Comparison of ENCODE assay signal across 1 cellular context in the genomic region with DNA sequence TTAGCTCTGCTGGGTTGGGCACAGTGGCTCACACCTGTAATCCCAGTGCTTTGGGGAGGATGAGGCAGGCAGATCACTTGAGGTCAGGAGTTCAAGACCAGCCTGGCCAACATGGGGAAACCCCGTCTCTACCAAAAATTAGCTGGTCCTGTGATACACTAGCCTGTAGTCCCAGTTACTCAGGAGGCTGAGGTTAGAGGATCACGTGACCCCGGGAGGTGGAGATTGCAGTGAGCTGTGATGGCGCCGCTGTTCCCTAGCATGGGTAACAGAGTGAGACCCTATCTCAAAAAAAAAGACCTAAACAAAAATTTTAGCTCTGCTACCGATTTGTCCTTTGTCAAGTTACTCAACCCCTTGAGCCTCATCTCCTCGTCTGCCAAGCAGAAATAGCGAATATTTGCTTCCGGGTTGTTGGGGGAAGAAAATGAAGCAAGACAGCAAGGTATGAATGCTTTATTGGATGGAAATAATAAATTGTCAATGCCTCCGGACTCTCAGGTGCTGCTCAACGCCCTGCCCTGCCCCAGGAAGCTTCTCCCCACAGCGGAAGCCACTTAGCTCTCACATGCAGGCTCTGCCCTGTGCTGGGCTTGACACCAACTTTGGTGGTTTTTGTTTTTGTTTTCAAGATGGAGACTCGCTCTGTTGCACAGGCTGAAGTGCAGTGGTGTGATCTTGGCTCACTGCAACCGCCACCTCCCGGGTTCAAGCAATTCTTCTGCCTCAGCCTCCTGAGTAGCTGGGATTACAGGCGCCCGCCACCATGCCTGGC.
TF ChIP-seq lines count a peak whose summit lies in the region.

No MANE protein-coding gene starts in this region.

TF ChIP-seq in K562, 482 proteins besides CTCF, POLR2A, EP300 and RAD21 (continues in another document):
- no peak for TF ChIP-seq ZBED1 (IDR thresholded peaks at IDR 0.05)
- TF ChIP-seq, protein P1, sequence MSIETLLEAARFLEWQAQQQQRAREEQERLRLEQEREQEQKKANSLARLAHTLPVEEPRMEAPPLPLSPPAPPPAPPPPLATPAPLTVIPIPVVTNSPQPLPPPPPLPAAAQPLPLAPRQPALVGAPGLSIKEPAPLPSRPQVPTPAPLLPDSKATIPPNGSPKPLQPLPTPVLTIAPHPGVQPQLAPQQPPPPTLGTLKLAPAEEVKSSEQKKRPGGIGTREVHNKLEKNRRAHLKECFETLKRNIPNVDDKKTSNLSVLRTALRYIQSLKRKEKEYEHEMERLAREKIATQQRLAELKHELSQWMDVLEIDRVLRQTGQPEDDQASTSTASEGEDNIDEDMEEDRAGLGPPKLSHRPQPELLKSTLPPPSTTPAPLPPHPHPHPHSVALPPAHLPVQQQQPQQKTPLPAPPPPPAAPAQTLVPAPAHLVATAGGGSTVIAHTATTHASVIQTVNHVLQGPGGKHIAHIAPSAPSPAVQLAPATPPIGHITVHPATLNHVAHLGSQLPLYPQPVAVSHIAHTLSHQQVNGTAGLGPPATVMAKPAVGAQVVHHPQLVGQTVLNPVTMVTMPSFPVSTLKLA (conservative IDR thresholded peaks at IDR 0.05), result no peak
- TF ChIP-seq JUND (IDR thresholded peaks at IDR 0.05; ENCODE audit: borderline replicate concordance, low read depth, low read length), result no peak
- TF ChIP-seq JUND (tag; IDR thresholded peaks at IDR 0.05; ENCODE audit: borderline replicate concordance, low read depth, low read length), result no peak
- TF ChIP-seq, protein P2, sequence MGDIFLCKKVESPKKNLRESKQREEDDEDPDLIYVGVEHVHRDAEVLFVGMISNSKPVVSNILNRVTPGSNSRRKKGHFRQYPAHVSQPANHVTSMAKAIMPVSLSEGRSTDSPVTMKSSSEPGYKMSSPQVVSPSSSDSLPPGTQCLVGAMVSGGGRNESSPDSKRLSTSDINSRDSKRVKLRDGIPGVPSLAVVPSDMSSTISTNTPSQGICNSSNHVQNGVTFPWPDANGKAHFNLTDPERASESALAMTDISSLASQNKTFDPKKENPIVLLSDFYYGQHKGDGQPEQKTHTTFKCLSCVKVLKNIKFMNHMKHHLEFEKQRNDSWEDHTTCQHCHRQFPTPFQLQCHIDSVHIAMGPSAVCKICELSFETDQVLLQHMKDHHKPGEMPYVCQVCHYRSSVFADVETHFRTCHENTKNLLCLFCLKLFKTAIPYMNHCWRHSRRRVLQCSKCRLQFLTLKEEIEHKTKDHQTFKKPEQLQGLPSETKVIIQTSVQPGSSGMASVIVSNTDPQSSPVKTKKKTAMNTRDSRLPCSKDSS (IDR thresholded peaks at IDR 0.05; ENCODE audit: low read depth, partially characterized antibody), result no peak
- TF ChIP-seq PRPF4 (IDR thresholded peaks at IDR 0.05; ENCODE audit: insufficient read depth, low read depth, low read length, poor library complexity, severe bottlenecking), result no peak
- TF ChIP-seq SREBF2 (CRISPR knock-in tag; IDR thresholded peaks at IDR 0.05), result no peak
- no peak for TF ChIP-seq BRCA1 (IDR thresholded peaks at IDR 0.05)
- TF ChIP-seq BRCA1 (CRISPR knock-in tag; IDR thresholded peaks at IDR 0.05), result no peak
- TF ChIP-seq, protein P3, sequence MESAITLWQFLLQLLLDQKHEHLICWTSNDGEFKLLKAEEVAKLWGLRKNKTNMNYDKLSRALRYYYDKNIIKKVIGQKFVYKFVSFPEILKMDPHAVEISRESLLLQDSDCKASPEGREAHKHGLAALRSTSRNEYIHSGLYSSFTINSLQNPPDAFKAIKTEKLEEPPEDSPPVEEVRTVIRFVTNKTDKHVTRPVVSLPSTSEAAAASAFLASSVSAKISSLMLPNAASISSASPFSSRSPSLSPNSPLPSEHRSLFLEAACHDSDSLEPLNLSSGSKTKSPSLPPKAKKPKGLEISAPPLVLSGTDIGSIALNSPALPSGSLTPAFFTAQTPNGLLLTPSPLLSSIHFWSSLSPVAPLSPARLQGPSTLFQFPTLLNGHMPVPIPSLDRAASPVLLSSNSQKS (CRISPR knock-in tag; IDR thresholded peaks at IDR 0.05), result no peak
- TF ChIP-seq CBFA2T2 (conservative IDR thresholded peaks at IDR 0.05), result peak; percentile 63
- TF ChIP-seq CBX8 (IDR thresholded peaks at IDR 0.05; ENCODE audit: borderline replicate concordance, extremely low read depth, low read depth, low read length, poor library complexity, severe bottlenecking), result no peak
- TF ChIP-seq SMAD3 (CRISPR knock-in tag; conservative IDR thresholded peaks at IDR 0.05), result no peak
- TF ChIP-seq, protein P4, sequence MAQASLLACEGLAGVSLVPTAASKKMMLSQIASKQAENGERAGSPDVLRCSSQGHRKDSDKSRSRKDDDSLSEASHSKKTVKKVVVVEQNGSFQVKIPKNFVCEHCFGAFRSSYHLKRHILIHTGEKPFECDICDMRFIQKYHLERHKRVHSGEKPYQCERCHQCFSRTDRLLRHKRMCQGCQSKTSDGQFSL (CRISPR knock-in tag; IDR thresholded peaks at IDR 0.05), result no peak
- TF ChIP-seq, protein P4 (tag; IDR thresholded peaks at IDR 0.05), result no peak
- TF ChIP-seq TCFL5 (CRISPR knock-in tag; conservative IDR thresholded peaks at IDR 0.05), result no peak
- no peak for TF ChIP-seq HMGN3 (IDR thresholded peaks at IDR 0.05; ENCODE audit: borderline replicate concordance, extremely low read depth, insufficient read length, low read depth, low read length)
- TF ChIP-seq, protein P5, sequence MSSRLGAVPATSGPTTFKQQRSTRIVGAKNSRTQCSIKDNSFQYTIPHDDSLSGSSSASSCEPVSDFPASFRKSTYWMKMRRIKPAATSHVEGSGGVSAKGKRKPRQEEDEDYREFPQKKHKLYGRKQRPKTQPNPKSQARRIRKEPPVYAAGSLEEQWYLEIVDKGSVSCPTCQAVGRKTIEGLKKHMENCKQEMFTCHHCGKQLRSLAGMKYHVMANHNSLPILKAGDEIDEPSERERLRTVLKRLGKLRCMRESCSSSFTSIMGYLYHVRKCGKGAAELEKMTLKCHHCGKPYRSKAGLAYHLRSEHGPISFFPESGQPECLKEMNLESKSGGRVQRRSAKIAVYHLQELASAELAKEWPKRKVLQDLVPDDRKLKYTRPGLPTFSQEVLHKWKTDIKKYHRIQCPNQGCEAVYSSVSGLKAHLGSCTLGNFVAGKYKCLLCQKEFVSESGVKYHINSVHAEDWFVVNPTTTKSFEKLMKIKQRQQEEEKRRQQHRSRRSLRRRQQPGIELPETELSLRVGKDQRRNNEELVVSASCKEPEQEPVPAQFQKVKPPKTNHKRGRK (tag; IDR thresholded peaks at IDR 0.05), result no peak
- no peak for TF ChIP-seq ZNF561 (CRISPR knock-in tag; conservative IDR thresholded peaks at IDR 0.05)
- TF ChIP-seq, protein P6, sequence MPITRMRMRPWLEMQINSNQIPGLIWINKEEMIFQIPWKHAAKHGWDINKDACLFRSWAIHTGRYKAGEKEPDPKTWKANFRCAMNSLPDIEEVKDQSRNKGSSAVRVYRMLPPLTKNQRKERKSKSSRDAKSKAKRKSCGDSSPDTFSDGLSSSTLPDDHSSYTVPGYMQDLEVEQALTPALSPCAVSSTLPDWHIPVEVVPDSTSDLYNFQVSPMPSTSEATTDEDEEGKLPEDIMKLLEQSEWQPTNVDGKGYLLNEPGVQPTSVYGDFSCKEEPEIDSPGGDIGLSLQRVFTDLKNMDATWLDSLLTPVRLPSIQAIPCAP (CRISPR knock-in tag; IDR thresholded peaks at IDR 0.05; ENCODE audit: borderline replicate concordance), result no peak
- TF ChIP-seq NELFE (IDR thresholded peaks at IDR 0.05; ENCODE audit: insufficient read depth, insufficient read length), result no peak
- no peak for TF ChIP-seq COPS2 (conservative IDR thresholded peaks at IDR 0.05)
- TF ChIP-seq CCAR2 (IDR thresholded peaks at IDR 0.05; ENCODE audit: low read depth, low read length), result no peak
- TF ChIP-seq, protein P7, sequence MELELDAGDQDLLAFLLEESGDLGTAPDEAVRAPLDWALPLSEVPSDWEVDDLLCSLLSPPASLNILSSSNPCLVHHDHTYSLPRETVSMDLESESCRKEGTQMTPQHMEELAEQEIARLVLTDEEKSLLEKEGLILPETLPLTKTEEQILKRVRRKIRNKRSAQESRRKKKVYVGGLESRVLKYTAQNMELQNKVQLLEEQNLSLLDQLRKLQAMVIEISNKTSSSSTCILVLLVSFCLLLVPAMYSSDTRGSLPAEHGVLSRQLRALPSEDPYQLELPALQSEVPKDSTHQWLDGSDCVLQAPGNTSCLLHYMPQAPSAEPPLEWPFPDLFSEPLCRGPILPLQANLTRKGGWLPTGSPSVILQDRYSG (tag; conservative IDR thresholded peaks at IDR 0.05; ENCODE audit: low read depth), result 0 out of 2 replicates have a peak, but pooled peaks have one; percentile 25
- no peak for TF ChIP-seq ZNF431 (CRISPR knock-in tag; IDR thresholded peaks at IDR 0.05)
- TF ChIP-seq KLF10 (CRISPR knock-in tag; IDR thresholded peaks at IDR 0.05), result no peak
- peak; percentile 96 for TF ChIP-seq TOE1 (IDR thresholded peaks at IDR 0.05; ENCODE audit: borderline replicate concordance)
- no peak for TF ChIP-seq TOE1 (CRISPR knock-in tag; IDR thresholded peaks at IDR 0.05; ENCODE audit: borderline replicate concordance, low read depth)
- TF ChIP-seq ZNF354B (CRISPR knock-in tag; IDR thresholded peaks at IDR 0.05), result no peak
- TF ChIP-seq, protein P8, sequence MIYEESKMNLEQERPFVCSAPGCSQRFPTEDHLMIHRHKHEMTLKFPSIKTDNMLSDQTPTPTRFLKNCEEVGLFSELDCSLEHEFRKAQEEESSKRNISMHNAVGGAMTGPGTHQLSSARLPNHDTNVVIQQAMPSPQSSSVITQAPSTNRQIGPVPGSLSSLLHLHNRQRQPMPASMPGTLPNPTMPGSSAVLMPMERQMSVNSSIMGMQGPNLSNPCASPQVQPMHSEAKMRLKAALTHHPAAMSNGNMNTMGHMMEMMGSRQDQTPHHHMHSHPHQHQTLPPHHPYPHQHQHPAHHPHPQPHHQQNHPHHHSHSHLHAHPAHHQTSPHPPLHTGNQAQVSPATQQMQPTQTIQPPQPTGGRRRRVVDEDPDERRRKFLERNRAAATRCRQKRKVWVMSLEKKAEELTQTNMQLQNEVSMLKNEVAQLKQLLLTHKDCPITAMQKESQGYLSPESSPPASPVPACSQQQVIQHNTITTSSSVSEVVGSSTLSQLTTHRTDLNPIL (CRISPR knock-in tag; IDR thresholded peaks at IDR 0.05), result no peak
- no peak for TF ChIP-seq SMARCA5 (IDR thresholded peaks at IDR 0.05)
- TF ChIP-seq PHB2 (IDR thresholded peaks at IDR 0.05; ENCODE audit: low read depth), result no peak
- TF ChIP-seq MEIS2 (IDR thresholded peaks at IDR 0.05; ENCODE audit: partially characterized antibody), result no peak
- no peak for TF ChIP-seq BRD4 (IDR thresholded peaks at IDR 0.05)
- TF ChIP-seq, protein P9, sequence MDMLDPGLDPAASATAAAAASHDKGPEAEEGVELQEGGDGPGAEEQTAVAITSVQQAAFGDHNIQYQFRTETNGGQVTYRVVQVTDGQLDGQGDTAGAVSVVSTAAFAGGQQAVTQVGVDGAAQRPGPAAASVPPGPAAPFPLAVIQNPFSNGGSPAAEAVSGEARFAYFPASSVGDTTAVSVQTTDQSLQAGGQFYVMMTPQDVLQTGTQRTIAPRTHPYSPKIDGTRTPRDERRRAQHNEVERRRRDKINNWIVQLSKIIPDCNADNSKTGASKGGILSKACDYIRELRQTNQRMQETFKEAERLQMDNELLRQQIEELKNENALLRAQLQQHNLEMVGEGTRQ (CRISPR knock-in tag; IDR thresholded peaks at IDR 0.05), result peak; percentile 86
- TF ChIP-seq ZNF124 (CRISPR knock-in tag; IDR thresholded peaks at IDR 0.05), result no peak
- TF ChIP-seq RAD51 (IDR thresholded peaks at IDR 0.05; ENCODE audit: borderline replicate concordance, low read depth), result peak; percentile 96
- TF ChIP-seq PCBP1 (IDR thresholded peaks at IDR 0.05; ENCODE audit: low read depth, low read length, poor library complexity, severe bottlenecking), result no peak
- TF ChIP-seq, protein P10, sequence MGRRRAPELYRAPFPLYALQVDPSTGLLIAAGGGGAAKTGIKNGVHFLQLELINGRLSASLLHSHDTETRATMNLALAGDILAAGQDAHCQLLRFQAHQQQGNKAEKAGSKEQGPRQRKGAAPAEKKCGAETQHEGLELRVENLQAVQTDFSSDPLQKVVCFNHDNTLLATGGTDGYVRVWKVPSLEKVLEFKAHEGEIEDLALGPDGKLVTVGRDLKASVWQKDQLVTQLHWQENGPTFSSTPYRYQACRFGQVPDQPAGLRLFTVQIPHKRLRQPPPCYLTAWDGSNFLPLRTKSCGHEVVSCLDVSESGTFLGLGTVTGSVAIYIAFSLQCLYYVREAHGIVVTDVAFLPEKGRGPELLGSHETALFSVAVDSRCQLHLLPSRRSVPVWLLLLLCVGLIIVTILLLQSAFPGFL (CRISPR knock-in tag; IDR thresholded peaks at IDR 0.05), result no peak
- TF ChIP-seq, protein P11, sequence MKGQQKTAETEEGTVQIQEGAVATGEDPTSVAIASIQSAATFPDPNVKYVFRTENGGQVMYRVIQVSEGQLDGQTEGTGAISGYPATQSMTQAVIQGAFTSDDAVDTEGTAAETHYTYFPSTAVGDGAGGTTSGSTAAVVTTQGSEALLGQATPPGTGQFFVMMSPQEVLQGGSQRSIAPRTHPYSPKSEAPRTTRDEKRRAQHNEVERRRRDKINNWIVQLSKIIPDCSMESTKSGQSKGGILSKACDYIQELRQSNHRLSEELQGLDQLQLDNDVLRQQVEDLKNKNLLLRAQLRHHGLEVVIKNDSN (CRISPR knock-in tag; IDR thresholded peaks at IDR 0.05), result peak; percentile 79
- TF ChIP-seq, protein P12, sequence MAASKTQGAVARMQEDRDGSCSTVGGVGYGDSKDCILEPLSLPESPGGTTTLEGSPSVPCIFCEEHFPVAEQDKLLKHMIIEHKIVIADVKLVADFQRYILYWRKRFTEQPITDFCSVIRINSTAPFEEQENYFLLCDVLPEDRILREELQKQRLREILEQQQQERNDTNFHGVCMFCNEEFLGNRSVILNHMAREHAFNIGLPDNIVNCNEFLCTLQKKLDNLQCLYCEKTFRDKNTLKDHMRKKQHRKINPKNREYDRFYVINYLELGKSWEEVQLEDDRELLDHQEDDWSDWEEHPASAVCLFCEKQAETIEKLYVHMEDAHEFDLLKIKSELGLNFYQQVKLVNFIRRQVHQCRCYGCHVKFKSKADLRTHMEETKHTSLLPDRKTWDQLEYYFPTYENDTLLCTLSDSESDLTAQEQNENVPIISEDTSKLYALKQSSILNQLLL (CRISPR knock-in tag; IDR thresholded peaks at IDR 0.05; ENCODE audit: borderline replicate concordance), result no peak
- TF ChIP-seq, protein P13, sequence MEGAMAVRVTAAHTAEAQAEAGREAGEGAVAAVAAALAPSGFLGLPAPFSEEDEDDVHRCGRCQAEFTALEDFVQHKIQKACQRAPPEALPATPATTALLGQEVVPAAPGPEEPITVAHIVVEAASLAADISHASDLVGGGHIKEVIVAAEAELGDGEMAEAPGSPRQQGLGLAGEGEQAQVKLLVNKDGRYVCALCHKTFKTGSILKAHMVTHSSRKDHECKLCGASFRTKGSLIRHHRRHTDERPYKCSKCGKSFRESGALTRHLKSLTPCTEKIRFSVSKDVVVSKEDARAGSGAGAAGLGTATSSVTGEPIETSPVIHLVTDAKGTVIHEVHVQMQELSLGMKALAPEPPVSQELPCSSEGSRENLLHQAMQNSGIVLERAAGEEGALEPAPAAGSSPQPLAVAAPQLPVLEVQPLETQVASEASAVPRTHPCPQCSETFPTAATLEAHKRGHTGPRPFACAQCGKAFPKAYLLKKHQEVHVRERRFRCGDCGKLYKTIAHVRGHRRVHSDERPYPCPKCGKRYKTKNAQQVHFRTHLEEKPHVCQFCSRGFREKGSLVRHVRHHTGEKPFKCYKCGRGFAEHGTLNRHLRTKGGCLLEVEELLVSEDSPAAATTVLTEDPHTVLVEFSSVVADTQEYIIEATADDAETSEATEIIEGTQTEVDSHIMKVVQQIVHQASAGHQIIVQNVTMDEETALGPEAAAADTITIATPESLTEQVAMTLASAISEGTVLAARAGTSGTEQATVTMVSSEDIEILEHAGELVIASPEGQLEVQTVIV (CRISPR knock-in tag; IDR thresholded peaks at IDR 0.05; ENCODE audit: borderline replicate concordance), result no peak
- peak; percentile 68 for TF ChIP-seq BHLHE40 (IDR thresholded peaks at IDR 0.05; ENCODE audit: low read length)
- no peak for TF ChIP-seq NCOR1 (IDR thresholded peaks at IDR 0.05)
- no peak for TF ChIP-seq SRSF9 (IDR thresholded peaks at IDR 0.05; ENCODE audit: borderline replicate concordance, low read depth, low read length)
